ENCODE assay signal across 23 cellular contexts in genomic region chr6:170101281-170102035, GRCh38.
DNase-seq lines count a peak whose midpoint lies in the region; ATAC-seq and TF ChIP-seq lines count a peak whose summit lies in the region.
"Had no signal": no experiment of that assay in that cellular context is flagged by ENCODE, and none has a peak within 500 bp of the region (broad histone marks: within the 10 kb centered on the region; RNA-seq: fewer than 3 reads in every experiment).

No MANE protein-coding gene starts in this region.

- H3K4me3 ChIP-seq in GM23338 (no peak overlapping the region), Peyer's patch (no peak overlapping the region), right lobe of liver (no peak overlapping the region)
- H3K4me3 ChIP-seq: body of pancreas, colonic mucosa, heart right ventricle, lung had no signal

- TF ChIP-seq POLR2A in Peyer's patch (IDR thresholded peaks at IDR 0.05) = no peak
- TF ChIP-seq POLR2A in right lobe of liver (IDR thresholded peaks at IDR 0.05) = no peak

- H3K4me3 Mint-ChIP-seq in GM23338 = no peak overlapping the region
- H3K4me3 Mint-ChIP-seq: activated naive CD8-positive, alpha-beta T cell treated with anti-CD3 and anti-CD28 coated beads, Interleukin-2, amount 10 ng/mL, durations not matched to agents 7 days and 5 days; WTC11 had no signal

- H4K20me1 ChIP-seq in GM23338 (replicated peaks; ENCODE audit: insufficient read depth) = no peaks in the 10 kb centered on the region

- H3K9me2 ChIP-seq in GM23338 (ENCODE audit: insufficient read depth) = 0 out of 2 replicates have a peak, but pooled peaks cover 3% of the 10 kb centered on the region

- H3K9me3 ChIP-seq in Peyer's patch (no peaks in the 10 kb centered on the region), right lobe of liver (no peaks in the 10 kb centered on the region)
- H3K9me3 ChIP-seq: body of pancreas, colonic mucosa, heart right ventricle had no signal

- H3K27ac ChIP-seq in GM23338 (ENCODE audit: low read depth) (no peak overlapping the region), Peyer's patch (no peak overlapping the region), right lobe of liver (no peak overlapping the region)
- H3K27ac ChIP-seq: body of pancreas, colonic mucosa, heart right ventricle, parathyroid adenoma had no signal

- H3K79me2 ChIP-seq in GM23338 (replicated peaks; ENCODE audit: insufficient read depth) = no peaks in the 10 kb centered on the region
- H3K79me2 ChIP-seq: parathyroid adenoma had no signal

- H3K9me3 Mint-ChIP-seq in GM23338 = peaks cover 12% of the 10 kb centered on the region

- H3K36me3 Mint-ChIP-seq in GM23338 (ENCODE audit: low read depth) = no peaks in the 10 kb centered on the region

- ATAC-seq in GM23338 = no peak
- no peak for ATAC-seq in right lobe of liver
- no peak for ATAC-seq in HG03280 (IDR thresholded peaks at IDR 0.05; ENCODE audit: unreplicated experiment)
- ATAC-seq: body of pancreas; HCT116; Panc1; SK-N-SH treated with all-trans-retinoic acid at 6 μM for 48 hours; stimulated activated naive CD8-positive, alpha-beta T cell treated with anti-CD3 and anti-CD28 coated beads, Interleukin-15, Interleukin-2, amounts not matched to agents 100 U/mL and 50 U/mL, for 24 hours; WTC11 had no signal

- H3K4me2 ChIP-seq in GM23338 = no peak overlapping the region

- H3K27me3 ChIP-seq in GM23338 (ENCODE audit: insufficient read depth) (no peaks in the 10 kb centered on the region), Peyer's patch (no peaks in the 10 kb centered on the region), right lobe of liver (no peaks in the 10 kb centered on the region)
- H3K27me3 ChIP-seq: body of pancreas, colonic mucosa had no signal

- H3K27ac Mint-ChIP-seq in GM23338 = no peak overlapping the region
- H3K27ac Mint-ChIP-seq: activated naive CD8-positive, alpha-beta T cell treated with anti-CD3 and anti-CD28 coated beads, Interleukin-2, amount 10 ng/mL, durations not matched to agents 7 days and 5 days; WTC11 had no signal

- no peak for TF ChIP-seq CTCF in GM23338 (conservative IDR thresholded peaks at IDR 0.05; ENCODE audit: low read depth in 2 of 2)
- TF ChIP-seq CTCF in Peyer's patch (IDR thresholded peaks at IDR 0.05) = no peak
- TF ChIP-seq CTCF in right lobe of liver (IDR thresholded peaks at IDR 0.05) = no peak

- peaks cover 7% of the 10 kb centered on the region; the same call in 2 of the 3 replicates for H3K4me1 Mint-ChIP-seq in GM23338

- H3K4me1 ChIP-seq in GM23338 (ENCODE audit: insufficient read depth) (no peaks in the 10 kb centered on the region), Peyer's patch (no peaks in the 10 kb centered on the region), right lobe of liver (no peaks in the 10 kb centered on the region)
- H3K4me1 ChIP-seq: body of pancreas, colonic mucosa, parathyroid adenoma had no signal

- intact Hi-C loops in right lobe of liver (cut with DNase I) = no loop called here

- no peaks in the 10 kb centered on the region for H3F3A ChIP-seq in GM23338 (replicated peaks; ENCODE audit: low read depth)

- H3K27me3 Mint-ChIP-seq in GM23338 (ENCODE audit: insufficient read depth, low read depth, poor library complexity) = peaks cover 18% of the 10 kb centered on the region

- DNase-seq in GM23338 (ENCODE audit: low spot score) (no peak), Peyer's patch (peak in 2 of 3 donors; percentile 8 to 28), right lobe of liver (peak in 2 of 3 donors; percentile 22 to 45), middle frontal gyrus (ENCODE audit: extremely low spot score, low spot score) (no peak), OCI-M2 (lab: John Stamatoyannopoulos, UW; ENCODE audit: unreplicated experiment) (no peak)
- peak; percentile 16 for DNase-seq in stimulated activated CD8-positive, alpha-beta memory T cell treated with anti-CD3 and anti-CD28 coated beads, Interleukin-4, amount 100 ng/mL, for 48 hours
- no peak for DNase-seq in central memory CD4-positive, alpha-beta T cell
- DNase-seq: activated CD4-positive, alpha-beta T cell treated with anti-CD3 and anti-CD28 coated beads, Interleukin-2, amount 50 U/mL, for 48 hours; activated naive CD8-positive, alpha-beta T cell treated with anti-CD3 and anti-CD28 coated beads, Interleukin-2, amount 10 ng/mL, durations not matched to agents 7 days and 5 days; colonic mucosa; DND-41; NCI-H1105 treated with DMSO at 0.1 percent for 48 hours; NCI-H510A; stimulated activated naive CD8-positive, alpha-beta T cell treated with anti-CD3 and anti-CD28 coated beads, Interleukin-15, Interleukin-2, amounts not matched to agents 100 U/mL and 50 U/mL, for 24 hours had no signal

- 89% methylated on average over 4 of the region's 17 CpGs for WGBS in right lobe of liver (ENCODE audit: insufficient coverage, low coverage, low lambda C conversion rate, missing lambda C conversion rate)

- H2AFZ ChIP-seq in GM23338 = peak overlapping the region; percentile 38; the same call in 1 of the 2 replicates
- H2AFZ ChIP-seq: parathyroid adenoma had no signal

- no peaks in the 10 kb centered on the region for H3K36me3 ChIP-seq in GM23338 (ENCODE audit: insufficient read depth)
- no peaks in the 10 kb centered on the region for H3K36me3 ChIP-seq in Peyer's patch
- no peaks in the 10 kb centered on the region for H3K36me3 ChIP-seq in right lobe of liver
- H3K36me3 ChIP-seq: colonic mucosa, heart right ventricle had no signal

TF ChIP-seq in GM23338, 12 proteins besides CTCF, POLR2A, EP300 and RAD21:
- TF ChIP-seq EZH2 (IDR thresholded peaks at IDR 0.05; ENCODE audit: low read depth, unreplicated experiment) (no peak), POLR2AphosphoS5 (IDR thresholded peaks at IDR 0.05; ENCODE audit: low read depth) (no peak), NANOG (IDR thresholded peaks at IDR 0.05; ENCODE audit: borderline replicate concordance) (no peak), REST (IDR thresholded peaks at IDR 0.05; ENCODE audit: unreplicated experiment) (no peak), STAT1 (IDR thresholded peaks at IDR 0.05; ENCODE audit: unreplicated experiment) (no peak)

Comparison
In these comparisons a context has a peak if more than half of its experiments do, and no peak if none do; other contexts are left out.
1. DNase-seq: peak in Peyer's patch (2 of 3), right lobe of liver (2 of 3) and stimulated activated CD8-positive, alpha-beta memory T cell treated with anti-CD3 and anti-CD28 coated beads, Interleukin-4, amount 100 ng/mL, for 48 hours (single experiment); none in GM23338 (single experiment), middle frontal gyrus (single experiment), central memory CD4-positive, alpha-beta T cell (single experiment) and OCI-M2 (single experiment).